In genomic region chr14:94405481-94405880, GRCh38 we compare ENCODE assay signal across 17 cellular contexts. TPM values are rescaled to one million over a fixed set of nuclear protein-coding genes. Genes with fewer than 3 reads are reported as not detected.
DNase-seq lines count a peak whose midpoint lies in the region; ATAC-seq and TF ChIP-seq lines count a peak whose summit lies in the region.
"Had no signal": no experiment of that assay in that cellular context is flagged by ENCODE, and none has a peak within 500 bp of the region (broad histone marks: within the 10 kb centered on the region; RNA-seq: fewer than 3 reads in every experiment).

No MANE protein-coding gene starts in this region.

- no peak overlapping the region for H3K4me3 Mint-ChIP-seq in osteocyte (ENCODE audit: unreplicated experiment)
- H3K4me3 Mint-ChIP-seq: CD4-positive, alpha-beta memory T cell had no signal

- H3K36me3 Mint-ChIP-seq in osteocyte (ENCODE audit: unreplicated experiment), result no peaks in the 10 kb centered on the region

- DNase-seq in CD1c-positive myeloid dendritic cell (ENCODE audit: extremely low spot score) (peak; percentile 56), MV-4-11 (lab: John Stamatoyannopoulos, UW) (peak; percentile 39), left lung (no peak), osteocyte (ENCODE audit: extremely low spot score, unreplicated experiment) (peak; percentile 27), NCI-H510A treated with DMSO at 0.1 percent for 48 hours (lab: John Stamatoyannopoulos, UW) (no peak), NCI-H1694 treated with DMSO at 0.1 percent for 48 hours (lab: John Stamatoyannopoulos, UW) (no peak), NCI-H1105 (lab: John Stamatoyannopoulos, UW) (no peak)
- DNase-seq: ACHN; BE2C; C1 segment of cervical spinal cord; CD4-positive, alpha-beta memory T cell; DMS153; DMS79; GDM1; GOT3; H7 had no signal

- no peaks in the 10 kb centered on the region for H3K36me3 ChIP-seq in left lung
- H3K36me3 ChIP-seq: BE2C had no signal

- no peaks in the 10 kb centered on the region for H3K9me3 Mint-ChIP-seq in osteocyte (ENCODE audit: unreplicated experiment)

- peaks cover 0 to 4% of the 10 kb centered on the region in 2 donors for H3K4me1 ChIP-seq in left lung
- H3K4me1 ChIP-seq: BE2C had no signal

- peaks cover 2% of the 10 kb centered on the region for H3K27me3 Mint-ChIP-seq in osteocyte (ENCODE audit: unreplicated experiment)

- H3K9me3 ChIP-seq in left lung, result no peaks in the 10 kb centered on the region
- H3K9me3 ChIP-seq: BE2C had no signal

- H3K4me1 Mint-ChIP-seq in osteocyte (ENCODE audit: unreplicated experiment), result no peaks in the 10 kb centered on the region
- H3K4me1 Mint-ChIP-seq: CD4-positive, alpha-beta memory T cell had no signal

- no peak overlapping the region for H3K27ac ChIP-seq in left lung

- intact Hi-C loops in left lung (cut with DNase I), result no loop called here

- TF ChIP-seq CTCF in left lung (IDR thresholded peaks at IDR 0.05), result no peak
- no peak for TF ChIP-seq CTCF in osteocyte (IDR thresholded peaks at IDR 0.05)

- H3K27ac Mint-ChIP-seq in osteocyte (ENCODE audit: unreplicated experiment), result no peak overlapping the region
- H3K27ac Mint-ChIP-seq: CD4-positive, alpha-beta memory T cell had no signal

- ATAC-seq in left lung, result peak; percentile 21

- no peaks in the 10 kb centered on the region for H3K27me3 ChIP-seq in left lung

- no peak overlapping the region for H3K4me3 ChIP-seq in left lung

RNA-seq across cellular contexts. Expression of gene SERPINA1, which starts 17.1 kb away (rescaled TPM):
- 1,000 to 10,000 TPM; 1,065 to 1,514 TPM for total RNA-seq in left lung
- not detected in 2 replicates for total RNA-seq in osteocyte
- total RNA-seq: H7 had no signal

RNA-seq across cellular contexts. Expression of gene SERPINA2, which starts 39.0 kb away (rescaled TPM):
- total RNA-seq in left lung (not detected), osteocyte (not detected in 2 replicates)
- total RNA-seq: CD4-positive, alpha-beta memory T cell; Daoy; H7 had no signal

RNA-seq across cellular contexts. Expression of gene SERPINA11, which starts 47.1 kb away (rescaled TPM):
- total RNA-seq in left lung (not detected), osteocyte (not detected in 2 replicates)
- total RNA-seq: CD4-positive, alpha-beta memory T cell; Daoy had no signal

Comparison
In these comparisons a context has a peak if more than half of its experiments do, and no peak if none do; other contexts are left out.
1. DNase-seq: peak in CD1c-positive myeloid dendritic cell (single experiment), MV-4-11 (single experiment) and osteocyte (single experiment); none in left lung (0 of 2), NCI-H510A treated with DMSO at 0.1 percent for 48 hours (single experiment), NCI-H1694 treated with DMSO at 0.1 percent for 48 hours (single experiment) and NCI-H1105 (single experiment).
2. RNA of gene SERPINA1, which starts 17.1 kb away (total RNA-seq): 1,065 to 1,514 TPM in left lung; not detected in osteocyte; every median in the first group is over 100 times any median in the second.